9 cellular contexts compared by ENCODE assay signal in the genomic region with DNA sequence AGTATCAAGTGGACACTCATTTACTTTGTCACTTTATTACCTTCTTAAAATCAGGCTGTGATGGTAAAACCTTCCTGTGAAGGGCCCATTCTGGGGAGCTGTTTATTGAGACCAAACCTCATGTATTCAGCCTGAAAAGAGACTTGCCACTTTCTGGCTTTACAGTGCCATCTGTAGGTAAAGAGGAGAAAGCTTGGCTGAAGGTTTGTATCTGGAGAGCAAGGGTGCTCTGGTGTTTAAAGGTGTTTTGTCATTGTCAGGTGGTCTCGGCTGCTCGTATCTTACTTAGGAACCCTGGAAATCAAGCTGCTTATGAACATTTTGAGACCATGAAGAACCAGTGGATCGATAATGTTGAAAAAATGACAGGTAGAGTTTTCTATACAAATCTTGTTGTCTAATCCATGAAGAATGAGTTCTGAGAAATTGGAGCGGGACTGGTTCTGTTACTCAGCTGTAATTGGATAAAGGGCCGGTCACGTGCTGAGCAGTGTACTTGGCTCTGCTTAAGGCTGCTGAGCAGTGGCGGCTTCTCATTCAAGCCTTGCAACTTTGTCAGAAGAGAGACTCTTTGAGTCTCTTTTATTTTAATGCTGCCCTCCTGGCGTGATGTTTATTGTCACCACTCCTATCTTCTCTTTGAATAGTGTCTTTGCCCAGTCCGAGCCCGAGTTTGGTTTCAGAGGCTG. TPM values are rescaled to one million over a fixed set of nuclear protein-coding genes. Genes with fewer than 3 reads are reported as not detected.
DNase-seq lines count a peak whose midpoint lies in the region; ATAC-seq, FAIRE-seq and TF ChIP-seq lines count a peak whose summit lies in the region.
"Had no signal": no experiment of that assay in that cellular context is flagged by ENCODE, and none has a peak within 500 bp of the region (broad histone marks: within the 10 kb centered on the region; RNA-seq: fewer than 3 reads in every experiment).

No MANE protein-coding gene starts in this region.

- WGBS in gastroesophageal sphincter (ENCODE audit: low coverage in 1 of 2), 2 donors: 67 to 68% methylated on average over 9 to 10 of the region's 10 CpGs
- WGBS in pancreas, 2 donors: 85 to 91% methylated on average over 10 of the region's 10 CpGs

- H3K79me2 ChIP-seq in OCI-LY3 (ENCODE audit: low read length): no peaks in the 10 kb centered on the region

- ATAC-seq in gastroesophageal sphincter (no peak), pancreas (no peak), HG02623 (IDR thresholded peaks at IDR 0.05; ENCODE audit: unreplicated experiment) (no peak)
- no peak for ATAC-seq in stimulated activated naive CD8-positive, alpha-beta T cell treated with anti-CD3 and anti-CD28 coated beads, Interleukin-15, amount 100 ng/mL, for 72 hours

- peak; percentile 56 for TF ChIP-seq CTCF in A673 (conservative IDR thresholded peaks at IDR 0.05; ENCODE audit: low read depth, low read length)
- TF ChIP-seq CTCF in GM12874 (IDR thresholded peaks at IDR 0.05; ENCODE audit: insufficient read depth, low read depth, low read length): peak; percentile 50
- TF ChIP-seq CTCF in OCI-LY3 (IDR thresholded peaks at IDR 0.05; ENCODE audit: low read depth, low read length): peak; percentile 63
- TF ChIP-seq CTCF in fibroblast of the aortic adventitia (IDR thresholded peaks at IDR 0.05; ENCODE audit: insufficient read depth, low read length): peak; percentile 58
- TF ChIP-seq CTCF in gastroesophageal sphincter (IDR thresholded peaks at IDR 0.05): peak in 2 of 4 experiments; percentile 8 to 36
- TF ChIP-seq CTCF in pancreas (IDR thresholded peaks at IDR 0.05): no peak

- H3K9me3 Mint-ChIP-seq in stimulated activated naive CD8-positive, alpha-beta T cell treated with anti-CD3 and anti-CD28 coated beads, Interleukin-15, amount 100 ng/mL, for 72 hours: no peaks in the 10 kb centered on the region
- H3K9me3 Mint-ChIP-seq: memory B cell had no signal

- no peak overlapping the region for H3K4me3 Mint-ChIP-seq in stimulated activated naive CD8-positive, alpha-beta T cell treated with anti-CD3 and anti-CD28 coated beads, Interleukin-15, amount 100 ng/mL, for 72 hours
- H3K4me3 Mint-ChIP-seq: memory B cell had no signal

- H2AFZ ChIP-seq in OCI-LY3 (ENCODE audit: low read depth, low read length): no peak overlapping the region

- no TSS peak for BruUV-seq in A673 (replicated peaks; lab: Mats Ljungman, UMichigan)

- H3K9me3 ChIP-seq in A673 (ENCODE audit: low read depth, low read length, poor library complexity, severe bottlenecking) (no peaks in the 10 kb centered on the region), OCI-LY3 (ENCODE audit: insufficient read depth, low read length) (no peaks in the 10 kb centered on the region), gastroesophageal sphincter (no peaks in the 10 kb centered on the region), pancreas (no peaks in the 10 kb centered on the region)

- H3K9ac ChIP-seq in OCI-LY3 (ENCODE audit: low read length): no peak overlapping the region

- no peaks in the 10 kb centered on the region for H3K4me1 Mint-ChIP-seq in stimulated activated naive CD8-positive, alpha-beta T cell treated with anti-CD3 and anti-CD28 coated beads, Interleukin-15, amount 100 ng/mL, for 72 hours

- no peak overlapping the region for H3K4me2 ChIP-seq in OCI-LY3 (ENCODE audit: low read length)

- TF ChIP-seq EP300 in gastroesophageal sphincter (IDR thresholded peaks at IDR 0.05): no peak

- H4K20me1 ChIP-seq in OCI-LY3 (ENCODE audit: insufficient read depth, low read length): no peaks in the 10 kb centered on the region

- intact Hi-C loops in A673 (cut with micrococcal nuclease; ENCODE audit: unreplicated experiment): loop anchor here (1.0 kb wide), 1 partner anchor 217 kb away; no protein-coding TSS in a partner anchor
- intact Hi-C loops in pancreas (cut with DNase I): no loop called here

- POLR2A ChIA-PET in A673 (lab: Charles Lee; ENCODE audit: low non-redundant PET): no interaction called here

- H3K36me3 ChIP-seq in A673 (ENCODE audit: insufficient read depth, low read length, poor library complexity, severe bottlenecking) (peaks cover 87% of the 10 kb centered on the region), OCI-LY3 (replicated peaks; ENCODE audit: low read depth, low read length) (peaks cover 3% of the 10 kb centered on the region), gastroesophageal sphincter (peaks cover 21 to 100% of the 10 kb centered on the region in 2 donors), pancreas (peaks cover 3 to 57% (median 13%) of the 10 kb centered on the region in 3 donors)

- no peak overlapping the region for H3K27ac Mint-ChIP-seq in stimulated activated naive CD8-positive, alpha-beta T cell treated with anti-CD3 and anti-CD28 coated beads, Interleukin-15, amount 100 ng/mL, for 72 hours
- H3K27ac Mint-ChIP-seq: memory B cell had no signal

- no peak for TF ChIP-seq POLR2A in gastroesophageal sphincter (IDR thresholded peaks at IDR 0.05)

- H3K4me1 ChIP-seq in A673 (ENCODE audit: insufficient read depth, low read length, poor library complexity, severe bottlenecking): no peaks in the 10 kb centered on the region
- H3K4me1 ChIP-seq in OCI-LY3 (ENCODE audit: low read length): no peaks in the 10 kb centered on the region
- peaks cover 0 to 10% (median 0%) of the 10 kb centered on the region in 3 donors for H3K4me1 ChIP-seq in gastroesophageal sphincter
- no peaks in the 10 kb centered on the region for H3K4me1 ChIP-seq in pancreas

- H3K27me3 Mint-ChIP-seq in stimulated activated naive CD8-positive, alpha-beta T cell treated with anti-CD3 and anti-CD28 coated beads, Interleukin-15, amount 100 ng/mL, for 72 hours: no peaks in the 10 kb centered on the region
- H3K27me3 Mint-ChIP-seq: memory B cell had no signal

- H3K4me3 ChIP-seq in A673 (ENCODE audit: low read depth, low read length, poor library complexity, severe bottlenecking): no peak overlapping the region
- H3K4me3 ChIP-seq in OCI-LY3 (ENCODE audit: low read length): no peak overlapping the region
- no peak overlapping the region for H3K4me3 ChIP-seq in fibroblast of the aortic adventitia (ENCODE audit: low read depth, low read length)
- no peak overlapping the region for H3K4me3 ChIP-seq in gastroesophageal sphincter
- no peak overlapping the region for H3K4me3 ChIP-seq in pancreas

- CTCF ChIA-PET in A673 (lab: Charles Lee): interaction anchor here (0.6 to 2.3 kb wide), 4 partner anchors 8 to 254 kb away, joined by 3 to 28 read pairs (median 6); no protein-coding TSS in a partner anchor

- H3K27ac ChIP-seq in A673 (ENCODE audit: low read depth, low read length, poor library complexity, severe bottlenecking) (no peak overlapping the region), OCI-LY3 (ENCODE audit: low read length) (no peak overlapping the region), gastroesophageal sphincter (peak overlapping the region in 2 of 4 donors; percentile 4 to 40), pancreas (no peak overlapping the region)

- FAIRE-seq in pancreas (lab: Jason Lieb, UNC): no peak

- DNase-seq in A673 (ENCODE audit: low spot score) (peak; percentile 53), fibroblast of the aortic adventitia (ENCODE audit: low read depth) (peak; percentile 44), pancreas (no peak)
- DNase-seq in stimulated activated naive CD8-positive, alpha-beta T cell treated with anti-CD3 and anti-CD28 coated beads, Interleukin-15, amount 100 ng/mL, for 72 hours: no peak

- H3K27me3 ChIP-seq in A673 (replicated peaks; ENCODE audit: insufficient read depth, low read depth, low read length, poor library complexity): no peaks in the 10 kb centered on the region
- H3K27me3 ChIP-seq in OCI-LY3 (ENCODE audit: low read depth, low read length): peaks cover 6% of the 10 kb centered on the region; the same call in 1 of the 2 replicates
- no peaks in the 10 kb centered on the region for H3K27me3 ChIP-seq in gastroesophageal sphincter
- no peaks in the 10 kb centered on the region for H3K27me3 ChIP-seq in pancreas

RNA-seq across cellular contexts. Expression of a gene that starts 46.9 kb away (rescaled TPM):
- total RNA-seq in A673 (2021): 63.7 and 68.3 TPM in 2 replicates
- 34.8 and 55.8 TPM in 2 replicates for total RNA-seq in fibroblast of the aortic adventitia (ENCODE audit: low replicate concordance)
- total RNA-seq in gastroesophageal sphincter: 10 to 100 TPM; 29.4 to 41.7 (median 31.7) TPM
- 10 to 100 TPM; 10.3 to 21.2 (median 14.1) TPM for total RNA-seq in pancreas
- 1 to 10 TPM; 5.1 to 8.7 TPM for polyA plus RNA-seq in pancreas

RNA-seq across cellular contexts. Expression of a gene that starts 47.3 kb away (rescaled TPM):
- total RNA-seq in A673 (2021) (46.5 and 49.0 TPM in 2 replicates), fibroblast of the aortic adventitia (ENCODE audit: low replicate concordance) (26.7 and 96.8 TPM in 2 replicates), gastroesophageal sphincter (10 to 100 TPM; 15.3 to 23.3 (median 20.8) TPM), pancreas (10 to 100 TPM; 10.7 to 17.3 (median 15.2) TPM)
- 10 to 100 TPM in 1 of 2 donors, 1 to 10 TPM in 1; 6.5 to 11.6 TPM for polyA plus RNA-seq in pancreas

Comparison
In these comparisons a context has a peak if more than half of its experiments do, and no peak if none do; other contexts are left out.
1. DNase-seq: peak in A673 (single experiment) and fibroblast of the aortic adventitia (single experiment); none in pancreas (0 of 6) and stimulated activated naive CD8-positive, alpha-beta T cell treated with anti-CD3 and anti-CD28 coated beads, Interleukin-15, amount 100 ng/mL, for 72 hours (0 of 2).
2. CTCF ChIP-seq: peak in A673 (single experiment), GM12874 (single experiment), OCI-LY3 (single experiment) and fibroblast of the aortic adventitia (single experiment); none in pancreas (0 of 4).